Comparison of ENCODE assay signal across 1 cellular context in the genomic region with DNA sequence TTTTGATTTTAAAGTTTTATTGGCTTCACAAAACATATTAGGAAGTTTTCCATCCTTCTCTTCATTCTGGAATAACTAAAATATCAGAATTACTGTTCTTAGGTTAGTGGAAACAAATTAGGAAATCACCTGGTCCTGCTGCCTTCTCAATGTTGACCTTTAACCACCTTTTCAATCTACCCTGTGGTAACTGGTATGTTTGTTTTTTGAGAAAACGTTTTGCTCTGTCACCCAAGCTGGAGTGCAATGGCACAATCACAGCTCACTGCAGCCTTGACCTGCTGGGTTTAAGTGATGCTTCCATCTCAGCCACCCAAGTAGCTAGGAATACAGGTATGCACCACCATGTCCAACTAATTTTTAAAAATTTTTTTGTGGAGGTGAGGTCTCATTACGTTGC.
TF ChIP-seq lines count a peak whose summit lies in the region.

No MANE protein-coding gene starts in this region.

TF ChIP-seq in HepG2, 621 proteins besides CTCF, POLR2A, EP300 and RAD21 (continued from another document and continues in another):
- TF ChIP-seq FOSL1 (CRISPR knock-in tag; IDR thresholded peaks at IDR 0.05; ENCODE audit: borderline replicate concordance) = no peak
- no peak for TF ChIP-seq NFKB2 (CRISPR knock-in tag; IDR thresholded peaks at IDR 0.05; ENCODE audit: borderline replicate concordance)
- no peak for TF ChIP-seq ZNF747 (CRISPR knock-in tag; IDR thresholded peaks at IDR 0.05; ENCODE audit: borderline replicate concordance)
- TF ChIP-seq ZMYM3 (CRISPR knock-in tag; IDR thresholded peaks at IDR 0.05) = peak; percentile 44; the same call in 1 of the 2 replicates
- TF ChIP-seq GABPB1 (CRISPR knock-in tag; IDR thresholded peaks at IDR 0.05) = no peak
- no peak for TF ChIP-seq RELA (CRISPR knock-in tag; IDR thresholded peaks at IDR 0.05)
- TF ChIP-seq, protein P1, sequence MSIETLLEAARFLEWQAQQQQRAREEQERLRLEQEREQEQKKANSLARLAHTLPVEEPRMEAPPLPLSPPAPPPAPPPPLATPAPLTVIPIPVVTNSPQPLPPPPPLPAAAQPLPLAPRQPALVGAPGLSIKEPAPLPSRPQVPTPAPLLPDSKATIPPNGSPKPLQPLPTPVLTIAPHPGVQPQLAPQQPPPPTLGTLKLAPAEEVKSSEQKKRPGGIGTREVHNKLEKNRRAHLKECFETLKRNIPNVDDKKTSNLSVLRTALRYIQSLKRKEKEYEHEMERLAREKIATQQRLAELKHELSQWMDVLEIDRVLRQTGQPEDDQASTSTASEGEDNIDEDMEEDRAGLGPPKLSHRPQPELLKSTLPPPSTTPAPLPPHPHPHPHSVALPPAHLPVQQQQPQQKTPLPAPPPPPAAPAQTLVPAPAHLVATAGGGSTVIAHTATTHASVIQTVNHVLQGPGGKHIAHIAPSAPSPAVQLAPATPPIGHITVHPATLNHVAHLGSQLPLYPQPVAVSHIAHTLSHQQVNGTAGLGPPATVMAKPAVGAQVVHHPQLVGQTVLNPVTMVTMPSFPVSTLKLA (IDR thresholded peaks at IDR 0.05) = no peak
- TF ChIP-seq, protein P2, sequence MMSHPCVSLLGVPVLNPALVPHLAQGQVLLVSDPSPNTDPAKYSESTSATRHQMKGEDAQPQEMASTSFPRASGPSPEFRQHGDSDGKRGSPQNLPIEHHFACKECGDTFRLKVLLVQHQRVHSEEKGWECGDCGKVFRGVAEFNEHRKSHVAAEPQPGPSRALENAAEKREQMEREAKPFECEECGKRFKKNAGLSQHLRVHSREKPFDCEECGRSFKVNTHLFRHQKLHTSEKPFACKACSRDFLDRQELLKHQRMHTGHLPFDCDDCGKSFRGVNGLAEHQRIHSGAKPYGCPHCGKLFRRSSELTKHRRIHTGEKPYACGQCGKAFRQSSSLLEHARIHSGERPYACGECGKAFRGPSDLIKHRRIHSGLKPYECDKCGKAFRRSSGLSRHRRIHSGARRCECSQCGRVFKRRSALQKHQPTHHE (CRISPR knock-in tag; IDR thresholded peaks at IDR 0.05; ENCODE audit: borderline replicate concordance) = no peak
- TF ChIP-seq HDAC6 (IDR thresholded peaks at IDR 0.05; ENCODE audit: low read depth, low read length) = no peak
- no peak for TF ChIP-seq TBL1XR1 (IDR thresholded peaks at IDR 0.05; ENCODE audit: borderline replicate concordance, low read length, partially characterized antibody)
- TF ChIP-seq MIXL1 (CRISPR knock-in tag; IDR thresholded peaks at IDR 0.05) = 0 out of 2 replicates have a peak, but pooled peaks have one; percentile 37
- no peak for TF ChIP-seq ZNF709 (CRISPR knock-in tag; IDR thresholded peaks at IDR 0.05)
- 0 out of 2 replicates have a peak, but pooled peaks have one; percentile 63 for TF ChIP-seq ZNF205 (CRISPR knock-in tag; IDR thresholded peaks at IDR 0.05)
- no peak for TF ChIP-seq ZNF543 (CRISPR knock-in tag; IDR thresholded peaks at IDR 0.05)
- TF ChIP-seq FOXP1 (IDR thresholded peaks at IDR 0.05) = no peak
- TF ChIP-seq FOXP1 (CRISPR knock-in tag; IDR thresholded peaks at IDR 0.05) = peak; percentile 34; the same call in 1 of the 2 replicates
- TF ChIP-seq, protein P3, sequence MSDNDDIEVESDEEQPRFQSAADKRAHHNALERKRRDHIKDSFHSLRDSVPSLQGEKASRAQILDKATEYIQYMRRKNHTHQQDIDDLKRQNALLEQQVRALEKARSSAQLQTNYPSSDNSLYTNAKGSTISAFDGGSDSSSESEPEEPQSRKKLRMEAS (IDR thresholded peaks at IDR 0.05) = peak; percentile 29; the same call in 1 of the 2 replicates
- TF ChIP-seq, protein P4, sequence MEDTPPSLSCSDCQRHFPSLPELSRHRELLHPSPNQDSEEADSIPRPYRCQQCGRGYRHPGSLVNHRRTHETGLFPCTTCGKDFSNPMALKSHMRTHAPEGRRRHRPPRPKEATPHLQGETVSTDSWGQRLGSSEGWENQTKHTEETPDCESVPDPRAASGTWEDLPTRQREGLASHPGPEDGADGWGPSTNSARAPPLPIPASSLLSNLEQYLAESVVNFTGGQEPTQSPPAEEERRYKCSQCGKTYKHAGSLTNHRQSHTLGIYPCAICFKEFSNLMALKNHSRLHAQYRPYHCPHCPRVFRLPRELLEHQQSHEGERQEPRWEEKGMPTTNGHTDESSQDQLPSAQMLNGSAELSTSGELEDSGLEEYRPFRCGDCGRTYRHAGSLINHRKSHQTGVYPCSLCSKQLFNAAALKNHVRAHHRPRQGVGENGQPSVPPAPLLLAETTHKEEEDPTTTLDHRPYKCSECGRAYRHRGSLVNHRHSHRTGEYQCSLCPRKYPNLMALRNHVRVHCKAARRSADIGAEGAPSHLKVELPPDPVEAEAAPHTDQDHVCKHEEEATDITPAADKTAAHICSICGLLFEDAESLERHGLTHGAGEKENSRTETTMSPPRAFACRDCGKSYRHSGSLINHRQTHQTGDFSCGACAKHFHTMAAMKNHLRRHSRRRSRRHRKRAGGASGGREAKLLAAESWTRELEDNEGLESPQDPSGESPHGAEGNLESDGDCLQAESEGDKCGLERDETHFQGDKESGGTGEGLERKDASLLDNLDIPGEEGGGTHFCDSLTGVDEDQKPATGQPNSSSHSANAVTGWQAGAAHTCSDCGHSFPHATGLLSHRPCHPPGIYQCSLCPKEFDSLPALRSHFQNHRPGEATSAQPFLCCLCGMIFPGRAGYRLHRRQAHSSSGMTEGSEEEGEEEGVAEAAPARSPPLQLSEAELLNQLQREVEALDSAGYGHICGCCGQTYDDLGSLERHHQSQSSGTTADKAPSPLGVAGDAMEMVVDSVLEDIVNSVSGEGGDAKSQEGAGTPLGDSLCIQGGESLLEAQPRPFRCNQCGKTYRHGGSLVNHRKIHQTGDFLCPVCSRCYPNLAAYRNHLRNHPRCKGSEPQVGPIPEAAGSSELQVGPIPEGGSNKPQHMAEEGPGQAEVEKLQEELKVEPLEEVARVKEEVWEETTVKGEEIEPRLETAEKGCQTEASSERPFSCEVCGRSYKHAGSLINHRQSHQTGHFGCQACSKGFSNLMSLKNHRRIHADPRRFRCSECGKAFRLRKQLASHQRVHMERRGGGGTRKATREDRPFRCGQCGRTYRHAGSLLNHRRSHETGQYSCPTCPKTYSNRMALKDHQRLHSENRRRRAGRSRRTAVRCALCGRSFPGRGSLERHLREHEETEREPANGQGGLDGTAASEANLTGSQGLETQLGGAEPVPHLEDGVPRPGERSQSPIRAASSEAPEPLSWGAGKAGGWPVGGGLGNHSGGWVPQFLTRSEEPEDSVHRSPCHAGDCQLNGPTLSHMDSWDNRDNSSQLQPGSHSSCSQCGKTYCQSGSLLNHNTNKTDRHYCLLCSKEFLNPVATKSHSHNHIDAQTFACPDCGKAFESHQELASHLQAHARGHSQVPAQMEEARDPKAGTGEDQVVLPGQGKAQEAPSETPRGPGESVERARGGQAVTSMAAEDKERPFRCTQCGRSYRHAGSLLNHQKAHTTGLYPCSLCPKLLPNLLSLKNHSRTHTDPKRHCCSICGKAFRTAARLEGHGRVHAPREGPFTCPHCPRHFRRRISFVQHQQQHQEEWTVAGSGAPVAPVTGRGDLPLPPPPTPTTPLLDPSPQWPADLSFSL (CRISPR knock-in tag; IDR thresholded peaks at IDR 0.05) = no peak
- TF ChIP-seq ETV5 (CRISPR knock-in tag; IDR thresholded peaks at IDR 0.05; ENCODE audit: borderline replicate concordance) = peak; percentile 17; the same call in 1 of the 2 replicates
- TF ChIP-seq NFE2L2 (IDR thresholded peaks at IDR 0.05; ENCODE audit: low read length) = peak; percentile 70; the same call in 1 of the 2 replicates
- TF ChIP-seq ZNF24 (IDR thresholded peaks at IDR 0.05) = 0 out of 2 replicates have a peak, but pooled peaks have one; percentile 31
- TF ChIP-seq ZNF768 (CRISPR knock-in tag; IDR thresholded peaks at IDR 0.05) = no peak
- no peak for TF ChIP-seq SMAD1 (CRISPR knock-in tag; IDR thresholded peaks at IDR 0.05; ENCODE audit: borderline replicate concordance, low read depth)
- no peak for TF ChIP-seq ZNF3 (CRISPR knock-in tag; IDR thresholded peaks at IDR 0.05)
- no peak for TF ChIP-seq SATB2 (CRISPR knock-in tag; IDR thresholded peaks at IDR 0.05)
- no peak for TF ChIP-seq ZC3H13 (CRISPR knock-in tag; IDR thresholded peaks at IDR 0.05)
- TF ChIP-seq ZNF333 (CRISPR knock-in tag; IDR thresholded peaks at IDR 0.05; ENCODE audit: borderline replicate concordance) = no peak; the same call in 1 of the 2 replicates
- TF ChIP-seq, protein P5, sequence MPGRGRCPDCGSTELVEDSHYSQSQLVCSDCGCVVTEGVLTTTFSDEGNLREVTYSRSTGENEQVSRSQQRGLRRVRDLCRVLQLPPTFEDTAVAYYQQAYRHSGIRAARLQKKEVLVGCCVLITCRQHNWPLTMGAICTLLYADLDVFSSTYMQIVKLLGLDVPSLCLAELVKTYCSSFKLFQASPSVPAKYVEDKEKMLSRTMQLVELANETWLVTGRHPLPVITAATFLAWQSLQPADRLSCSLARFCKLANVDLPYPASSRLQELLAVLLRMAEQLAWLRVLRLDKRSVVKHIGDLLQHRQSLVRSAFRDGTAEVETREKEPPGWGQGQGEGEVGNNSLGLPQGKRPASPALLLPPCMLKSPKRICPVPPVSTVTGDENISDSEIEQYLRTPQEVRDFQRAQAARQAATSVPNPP (CRISPR knock-in tag; IDR thresholded peaks at IDR 0.05) = no peak
- peak; percentile 68 for TF ChIP-seq FOSL2 (CRISPR knock-in tag; IDR thresholded peaks at IDR 0.05)
- TF ChIP-seq DPF2 (CRISPR knock-in tag; IDR thresholded peaks at IDR 0.05; ENCODE audit: borderline replicate concordance, low read depth) = no peak
- no peak for TF ChIP-seq JARID2 (CRISPR knock-in tag; IDR thresholded peaks at IDR 0.05; ENCODE audit: insufficient replicate concordance)
- TF ChIP-seq MBNL3 (CRISPR knock-in tag; conservative IDR thresholded peaks at IDR 0.05) = no peak
- TF ChIP-seq FOXA3 (CRISPR knock-in tag; IDR thresholded peaks at IDR 0.05) = peak; percentile 68
- TF ChIP-seq PITX1 (CRISPR knock-in tag; IDR thresholded peaks at IDR 0.05) = 0 out of 2 replicates have a peak, but pooled peaks have one; percentile 23
- TF ChIP-seq, protein P6, sequence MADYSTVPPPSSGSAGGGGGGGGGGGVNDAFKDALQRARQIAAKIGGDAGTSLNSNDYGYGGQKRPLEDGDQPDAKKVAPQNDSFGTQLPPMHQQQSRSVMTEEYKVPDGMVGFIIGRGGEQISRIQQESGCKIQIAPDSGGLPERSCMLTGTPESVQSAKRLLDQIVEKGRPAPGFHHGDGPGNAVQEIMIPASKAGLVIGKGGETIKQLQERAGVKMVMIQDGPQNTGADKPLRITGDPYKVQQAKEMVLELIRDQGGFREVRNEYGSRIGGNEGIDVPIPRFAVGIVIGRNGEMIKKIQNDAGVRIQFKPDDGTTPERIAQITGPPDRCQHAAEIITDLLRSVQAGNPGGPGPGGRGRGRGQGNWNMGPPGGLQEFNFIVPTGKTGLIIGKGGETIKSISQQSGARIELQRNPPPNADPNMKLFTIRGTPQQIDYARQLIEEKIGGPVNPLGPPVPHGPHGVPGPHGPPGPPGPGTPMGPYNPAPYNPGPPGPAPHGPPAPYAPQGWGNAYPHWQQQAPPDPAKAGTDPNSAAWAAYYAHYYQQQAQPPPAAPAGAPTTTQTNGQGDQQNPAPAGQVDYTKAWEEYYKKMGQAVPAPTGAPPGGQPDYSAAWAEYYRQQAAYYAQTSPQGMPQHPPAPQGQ (CRISPR knock-in tag; IDR thresholded peaks at IDR 0.05; ENCODE audit: borderline replicate concordance) = no peak
- 0 out of 2 replicates have a peak, but pooled peaks have one; percentile 19 for TF ChIP-seq MEF2D (CRISPR knock-in tag; IDR thresholded peaks at IDR 0.05)
- TF ChIP-seq, protein P7, sequence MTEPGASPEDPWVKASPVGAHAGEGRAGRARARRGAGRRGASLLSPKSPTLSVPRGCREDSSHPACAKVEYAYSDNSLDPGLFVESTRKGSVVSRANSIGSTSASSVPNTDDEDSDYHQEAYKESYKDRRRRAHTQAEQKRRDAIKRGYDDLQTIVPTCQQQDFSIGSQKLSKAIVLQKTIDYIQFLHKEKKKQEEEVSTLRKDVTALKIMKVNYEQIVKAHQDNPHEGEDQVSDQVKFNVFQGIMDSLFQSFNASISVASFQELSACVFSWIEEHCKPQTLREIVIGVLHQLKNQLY (CRISPR knock-in tag; IDR thresholded peaks at IDR 0.05) = no peak
- TF ChIP-seq KLF16 (CRISPR knock-in tag; IDR thresholded peaks at IDR 0.05) = no peak
- TF ChIP-seq, protein P8, sequence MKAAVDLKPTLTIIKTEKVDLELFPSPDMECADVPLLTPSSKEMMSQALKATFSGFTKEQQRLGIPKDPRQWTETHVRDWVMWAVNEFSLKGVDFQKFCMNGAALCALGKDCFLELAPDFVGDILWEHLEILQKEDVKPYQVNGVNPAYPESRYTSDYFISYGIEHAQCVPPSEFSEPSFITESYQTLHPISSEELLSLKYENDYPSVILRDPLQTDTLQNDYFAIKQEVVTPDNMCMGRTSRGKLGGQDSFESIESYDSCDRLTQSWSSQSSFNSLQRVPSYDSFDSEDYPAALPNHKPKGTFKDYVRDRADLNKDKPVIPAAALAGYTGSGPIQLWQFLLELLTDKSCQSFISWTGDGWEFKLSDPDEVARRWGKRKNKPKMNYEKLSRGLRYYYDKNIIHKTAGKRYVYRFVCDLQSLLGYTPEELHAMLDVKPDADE (CRISPR knock-in tag; IDR thresholded peaks at IDR 0.05) = no peak
- no peak for TF ChIP-seq FOXK2 (IDR thresholded peaks at IDR 0.05)
- TF ChIP-seq, protein P9, sequence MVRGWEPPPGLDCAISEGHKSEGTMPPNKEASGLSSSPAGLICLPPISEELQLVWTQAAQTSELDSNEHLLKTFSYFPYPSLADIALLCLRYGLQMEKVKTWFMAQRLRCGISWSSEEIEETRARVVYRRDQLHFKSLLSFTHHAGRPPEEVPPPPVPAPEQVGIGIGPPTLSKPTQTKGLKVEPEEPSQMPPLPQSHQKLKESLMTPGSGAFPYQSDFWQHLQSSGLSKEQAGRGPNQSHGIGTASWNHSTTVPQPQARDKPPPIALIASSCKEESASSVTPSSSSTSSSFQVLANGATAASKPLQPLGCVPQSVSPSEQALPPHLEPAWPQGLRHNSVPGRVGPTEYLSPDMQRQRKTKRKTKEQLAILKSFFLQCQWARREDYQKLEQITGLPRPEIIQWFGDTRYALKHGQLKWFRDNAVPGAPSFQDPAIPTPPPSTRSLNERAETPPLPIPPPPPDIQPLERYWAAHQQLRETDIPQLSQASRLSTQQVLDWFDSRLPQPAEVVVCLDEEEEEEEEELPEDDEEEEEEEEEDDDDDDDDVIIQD (CRISPR knock-in tag; IDR thresholded peaks at IDR 0.05; ENCODE audit: low read depth) = peak; percentile 94
- TF ChIP-seq ISL2 (CRISPR knock-in tag; IDR thresholded peaks at IDR 0.05) = 0 out of 2 replicates have a peak, but pooled peaks have one; percentile 50
- TF ChIP-seq ZNF547 (CRISPR knock-in tag; IDR thresholded peaks at IDR 0.05) = no peak
- TF ChIP-seq FLYWCH1 (CRISPR knock-in tag; IDR thresholded peaks at IDR 0.05) = no peak
- no peak for TF ChIP-seq ZNF234 (CRISPR knock-in tag; conservative IDR thresholded peaks at IDR 0.05)
- no peak for TF ChIP-seq SAFB2 (CRISPR knock-in tag; IDR thresholded peaks at IDR 0.05; ENCODE audit: borderline replicate concordance, low read depth)
- TF ChIP-seq, protein P10, sequence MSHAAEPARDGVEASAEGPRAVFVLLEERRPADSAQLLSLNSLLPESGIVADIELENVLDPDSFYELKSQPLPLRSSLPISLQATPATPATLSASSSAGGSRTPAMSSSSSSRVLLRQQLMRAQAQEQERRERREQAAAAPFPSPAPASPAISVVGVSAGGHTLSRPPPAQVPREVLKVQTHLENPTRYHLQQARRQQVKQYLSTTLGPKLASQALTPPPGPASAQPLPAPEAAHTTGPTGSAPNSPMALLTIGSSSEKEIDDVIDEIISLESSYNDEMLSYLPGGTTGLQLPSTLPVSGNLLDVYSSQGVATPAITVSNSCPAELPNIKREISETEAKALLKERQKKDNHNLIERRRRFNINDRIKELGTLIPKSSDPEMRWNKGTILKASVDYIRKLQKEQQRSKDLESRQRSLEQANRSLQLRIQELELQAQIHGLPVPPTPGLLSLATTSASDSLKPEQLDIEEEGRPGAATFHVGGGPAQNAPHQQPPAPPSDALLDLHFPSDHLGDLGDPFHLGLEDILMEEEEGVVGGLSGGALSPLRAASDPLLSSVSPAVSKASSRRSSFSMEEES (CRISPR knock-in tag; IDR thresholded peaks at IDR 0.05) = 0 out of 2 replicates have a peak, but pooled peaks have one; percentile 19
- no peak for TF ChIP-seq PCBP1 (IDR thresholded peaks at IDR 0.05; ENCODE audit: borderline replicate concordance, low read depth, low read length)
